ENCODE assay signal across 36 cellular contexts in the genomic region with DNA sequence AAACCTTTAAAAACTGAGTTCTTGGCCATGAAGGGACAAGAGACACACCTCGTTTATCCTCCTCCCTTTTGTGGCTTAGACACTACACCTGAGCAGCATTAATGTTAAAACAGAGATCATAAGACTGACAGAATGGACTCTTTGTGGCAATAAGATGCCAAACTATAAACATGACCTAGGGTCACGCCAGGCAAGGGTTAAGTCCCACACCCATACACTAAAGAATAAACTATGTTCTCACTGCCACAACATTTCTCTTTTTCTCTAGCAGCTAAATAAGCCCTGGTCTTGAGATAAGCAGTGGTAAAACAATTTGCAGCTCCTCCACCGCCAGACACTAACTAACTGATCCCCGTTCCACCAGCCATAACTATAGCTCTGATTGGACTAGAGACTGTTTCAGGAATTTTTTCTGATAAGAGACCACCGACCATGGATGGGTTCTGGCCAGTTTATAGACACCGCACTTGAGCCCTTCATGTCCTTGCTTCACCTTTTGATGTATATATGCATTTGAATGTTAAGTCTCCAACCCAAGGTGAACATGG. TPM values are rescaled to one million over a fixed set of nuclear protein-coding genes. Genes with fewer than 3 reads are reported as not detected.
"Had no signal": no experiment of that assay in that cellular context is flagged by ENCODE, and none has a peak within 500 bp of the region (broad histone marks: within the 10 kb centered on the region; RNA-seq: fewer than 3 reads in every experiment).

No MANE protein-coding gene starts in this region.

- H3K27ac Mint-ChIP-seq: activated naive CD4-positive, alpha-beta T cell treated with anti-CD3 and anti-CD28 coated beads, Interleukin-2, amount 10 ng/mL, durations not matched to agents 7 days and 5 days; activated T-helper 1 cell treated with anti-CD3 and anti-CD28 coated beads, Interleukin-12 subunit alpha, Interleukin-12 subunit beta, Interleukin-2, Interleukin-4 antibody, amounts not matched to agents 30 ng/mL and 10 ng/mL and 1 ng/mL, durations not matched to agents 14 hours and 24 hours and 36 hours; endodermal cell; progenitor cell of endocrine pancreas; stimulated activated naive CD8-positive, alpha-beta T cell treated with anti-CD3 and anti-CD28 coated beads, Interleukin-15, amount 100 ng/mL, for 72 hours; T-helper 1 cell treated with Interleukin-12 subunit alpha and Interleukin-12 subunit beta and Interleukin-4 antibody, amounts not matched to agents 30 μg/mL and 1 μg/mL, for 36 hours had no signal

- H3K27ac ChIP-seq: ascending aorta, epithelial cell of prostate, esophagus squamous epithelium, heart right ventricle, ovary, right lobe of liver, tibial artery, VCaP had no signal

- H3K27me3 ChIP-seq: ascending aorta, esophagus squamous epithelium, heart right ventricle, left lung, ovary, right lobe of liver had no signal

- H3K36me3 ChIP-seq: ascending aorta, esophagus squamous epithelium, heart right ventricle, left lung, ovary, right lobe of liver, tibial artery had no signal

- H3K4me3 Mint-ChIP-seq: activated naive CD4-positive, alpha-beta T cell treated with anti-CD3 and anti-CD28 coated beads, Interleukin-2, amount 10 ng/mL, durations not matched to agents 7 days and 5 days; activated naive CD8-positive, alpha-beta T cell treated with anti-CD3 and anti-CD28 coated beads, Interleukin-2, amount 10 ng/mL, durations not matched to agents 7 days and 5 days; activated T-helper 1 cell treated with anti-CD3 and anti-CD28 coated beads, Interleukin-12 subunit alpha, Interleukin-12 subunit beta, Interleukin-2, Interleukin-4 antibody, amounts not matched to agents 30 ng/mL and 10 ng/mL and 1 ng/mL, durations not matched to agents 14 hours and 24 hours and 36 hours; brain; endodermal cell; naive thymus-derived CD4-positive, alpha-beta T cell; stimulated activated naive CD8-positive, alpha-beta T cell treated with anti-CD3 and anti-CD28 coated beads, Interleukin-15, amount 100 ng/mL, for 72 hours; T-helper 1 cell treated with Interleukin-12 subunit alpha and Interleukin-12 subunit beta and Interleukin-4 antibody, amounts not matched to agents 30 μg/mL and 1 μg/mL, for 36 hours had no signal

- H3K9me3 Mint-ChIP-seq: activated naive CD4-positive, alpha-beta T cell treated with anti-CD3 and anti-CD28 coated beads, Interleukin-2, amount 10 ng/mL, durations not matched to agents 7 days and 5 days; activated naive CD8-positive, alpha-beta T cell treated with anti-CD3 and anti-CD28 coated beads, Interleukin-2, amount 10 ng/mL, durations not matched to agents 7 days and 5 days; activated T-helper 1 cell treated with anti-CD3 and anti-CD28 coated beads, Interleukin-12 subunit alpha, Interleukin-12 subunit beta, Interleukin-2, Interleukin-4 antibody, amounts not matched to agents 30 ng/mL and 10 ng/mL and 1 ng/mL, durations not matched to agents 14 hours and 24 hours and 36 hours; brain; endodermal cell; naive thymus-derived CD4-positive, alpha-beta T cell; stimulated activated naive CD8-positive, alpha-beta T cell treated with anti-CD3 and anti-CD28 coated beads, Interleukin-15, amount 100 ng/mL, for 72 hours; T-helper 1 cell treated with Interleukin-12 subunit alpha and Interleukin-12 subunit beta and Interleukin-4 antibody, amounts not matched to agents 30 μg/mL and 1 μg/mL, for 36 hours had no signal

- H3K4me3 ChIP-seq: ascending aorta, esophagus squamous epithelium, heart right ventricle, left lung, lung, ovary, right lobe of liver, tibial artery had no signal

- H3K9me3 ChIP-seq: ascending aorta, esophagus squamous epithelium, heart right ventricle, left lung, ovary, right lobe of liver, tibial artery had no signal

- H3K36me3 Mint-ChIP-seq: activated naive CD4-positive, alpha-beta T cell treated with anti-CD3 and anti-CD28 coated beads, Interleukin-2, amount 10 ng/mL, durations not matched to agents 7 days and 5 days; activated naive CD8-positive, alpha-beta T cell treated with anti-CD3 and anti-CD28 coated beads, Interleukin-2, amount 10 ng/mL, durations not matched to agents 7 days and 5 days; brain had no signal

- H3K4me1 ChIP-seq: ascending aorta, tibial artery had no signal

- DNase-seq: activated CD4-positive, alpha-beta T cell treated with anti-CD3 and anti-CD28 coated beads for 4 hours; activated CD4-positive, alpha-beta T cell treated with anti-CD3 and anti-CD28 coated beads, Interleukin-2, amount 50 U/mL, for 4 hours; activated CD8-positive, alpha-beta memory T cell treated with anti-CD3 and anti-CD28 coated beads, Interleukin-2, amount 50 U/mL, for 4 hours; activated gamma-delta T cell; activated naive CD4-positive, alpha-beta T cell treated with anti-CD3 and anti-CD28 coated beads, Interleukin-2, amount 10 ng/mL, durations not matched to agents 7 days and 5 days; activated naive CD8-positive, alpha-beta T cell treated with anti-CD3 and anti-CD28 coated beads, Interleukin-2, amount 10 ng/mL, durations not matched to agents 7 days and 5 days; activated T-cell treated with anti-CD3 and anti-CD28 coated beads, Interleukin-2, amount 50 U/mL, for 1 hour; endodermal cell; esophagus squamous epithelium; foreskin melanocyte; heart right ventricle; kidney glomerular epithelial cell; left lung; naive thymus-derived CD4-positive, alpha-beta T cell; ovary; stimulated activated CD4-positive, alpha-beta T cell treated with anti-CD3 and anti-CD28 coated beads, Interleukin-12 subunit alpha, Interleukin-12 subunit beta, amount 100 ng/mL, for 4 hours; stimulated activated CD4-positive, alpha-beta T cell treated with anti-CD3 and anti-CD28 coated beads, Interleukin-4, amount 100 ng/mL, for 1 hour; stimulated activated naive CD8-positive, alpha-beta T cell treated with anti-CD3 and anti-CD28 coated beads, Interleukin-15, amount 100 ng/mL, for 72 hours; T-helper 9 cell had no signal

- H3K27me3 Mint-ChIP-seq: stimulated activated naive CD8-positive, alpha-beta T cell treated with anti-CD3 and anti-CD28 coated beads, Interleukin-15, amount 100 ng/mL, for 72 hours had no signal

- ATAC-seq: heart right ventricle; left lung; naive thymus-derived CD4-positive, alpha-beta T cell; right lobe of liver; stimulated activated naive CD8-positive, alpha-beta T cell treated with anti-CD3 and anti-CD28 coated beads, Interleukin-15, amount 100 ng/mL, for 72 hours had no signal

RNA-seq across cellular contexts. Expression of a gene that starts 4.9 kb away (rescaled TPM):
- total RNA-seq: activated CD8-positive, alpha-beta memory T cell treated with anti-CD3 and anti-CD28 coated beads for 36 hours; activated T-helper 1 cell treated with anti-CD3 and anti-CD28 coated beads, Interleukin-12 subunit alpha, Interleukin-12 subunit beta, Interleukin-2, Interleukin-4 antibody, amounts not matched to agents 30 ng/mL and 10 ng/mL and 1 ng/mL, durations not matched to agents 14 hours and 24 hours and 36 hours had no signal
- polyA plus RNA-seq: naive thymus-derived CD4-positive, alpha-beta T cell; neural cell had no signal

RNA-seq across cellular contexts. Expression of a gene that starts 49.4 kb away (rescaled TPM):
- total RNA-seq: activated CD8-positive, alpha-beta memory T cell treated with anti-CD3 and anti-CD28 coated beads for 36 hours; activated naive CD8-positive, alpha-beta T cell treated with anti-CD3 and anti-CD28 coated beads, Interleukin-2, amount 10 ng/mL, durations not matched to agents 7 days and 5 days; activated T-helper 1 cell treated with anti-CD3 and anti-CD28 coated beads, Interleukin-12 subunit alpha, Interleukin-12 subunit beta, Interleukin-2, Interleukin-4 antibody, amounts not matched to agents 30 ng/mL and 10 ng/mL and 1 ng/mL, durations not matched to agents 14 hours and 24 hours and 36 hours; ascending aorta; cardiac septum; cerebellum; endodermal cell; esophagus squamous epithelium; glomerular endothelial cell; heart right ventricle; left lung; lung; naive thymus-derived CD4-positive, alpha-beta T cell; ovary; progenitor cell of endocrine pancreas; right lobe of liver; skeletal muscle tissue; ureter had no signal
- polyA plus RNA-seq: heart right ventricle; lung; naive thymus-derived CD4-positive, alpha-beta T cell; neural cell had no signal
